8 cellular contexts compared by ENCODE assay signal in the genomic region with DNA sequence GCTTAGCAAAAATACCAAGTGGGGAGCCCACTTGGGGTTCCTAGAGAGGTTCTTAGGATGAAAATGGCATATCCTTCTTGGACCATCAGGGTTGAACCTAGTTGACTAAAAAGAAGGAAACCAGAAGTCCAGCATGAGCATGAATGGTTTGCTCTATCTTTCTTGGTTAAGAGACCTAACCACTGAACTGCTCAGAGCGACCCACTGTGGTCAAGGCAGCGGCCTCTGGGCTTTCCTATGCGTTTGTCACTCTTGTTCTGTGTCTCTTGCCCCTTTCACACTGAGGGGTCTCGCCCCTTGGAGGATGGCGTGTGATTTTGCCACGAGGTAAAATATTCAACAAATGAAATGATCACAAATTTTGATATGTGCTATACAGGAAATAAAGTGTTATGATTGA. TPM values are rescaled to one million over a fixed set of nuclear protein-coding genes. Genes with fewer than 3 reads are reported as not detected.
DNase-seq lines count a peak whose midpoint lies in the region; ATAC-seq, FAIRE-seq and TF ChIP-seq lines count a peak whose summit lies in the region.

No MANE protein-coding gene starts in this region.

- peak in 1 of 5 donors; percentile 34 for DNase-seq in heart left ventricle
- DNase-seq in Right ventricle myocardium inferior (ENCODE audit: missing footprints), result no peak
- DNase-seq in ascending aorta (ENCODE audit: low spot score in 2 of 2), result no peak
- no peak for DNase-seq in lung (ENCODE audit: low spot score)
- no peak for DNase-seq in upper lobe of right lung
- DNase-seq in pancreas, result no peak
- no peak for DNase-seq in DMS153 (lab: John Stamatoyannopoulos, UW)
- DNase-seq in HuH-7 (ENCODE audit: low spot score), result no peak

- peaks cover 6 to 53% (median 35%) of the 10 kb centered on the region in 12 donors for H3K4me1 ChIP-seq in heart left ventricle
- H3K4me1 ChIP-seq in ascending aorta, result peaks cover 14 to 28% of the 10 kb centered on the region in 2 donors
- peaks cover 10 to 15% of the 10 kb centered on the region in 2 donors for H3K4me1 ChIP-seq in lung (ENCODE audit: control insufficient read depth in 2 of 2, insufficient read depth in 2 of 2, low read length in 2 of 2)
- H3K4me1 ChIP-seq in upper lobe of right lung, result peaks cover 39% of the 10 kb centered on the region
- peaks cover 0 to 28% (median 18%) of the 10 kb centered on the region in 3 donors for H3K4me1 ChIP-seq in pancreas

- TF ChIP-seq CTCF in heart left ventricle (IDR thresholded peaks at IDR 0.05) (no peak), ascending aorta (IDR thresholded peaks at IDR 0.05) (no peak), lung (IDR thresholded peaks at IDR 0.05; ENCODE audit: control extremely low read depth, extremely low read depth) (no peak), upper lobe of right lung (IDR thresholded peaks at IDR 0.05) (no peak), pancreas (IDR thresholded peaks at IDR 0.05) (no peak)

- TF ChIP-seq POLR2A in heart left ventricle (IDR thresholded peaks at IDR 0.05), result no peak

- H3K27me3 ChIP-seq in heart left ventricle (no peaks in the 10 kb centered on the region), ascending aorta (no peaks in the 10 kb centered on the region), lung (ENCODE audit: control insufficient read depth, insufficient read depth) (no peaks in the 10 kb centered on the region), upper lobe of right lung (no peaks in the 10 kb centered on the region), pancreas (no peaks in the 10 kb centered on the region)

- H3K27ac ChIP-seq in heart left ventricle (peak overlapping the region in 11 of 12 donors; percentile 43 to 99 (median 95)), ascending aorta (peak overlapping the region; percentile 96 to 97), lung (ENCODE audit: low read depth in 1 of 2, low read length in 1 of 2) (peak overlapping the region; percentile 69 to 76), upper lobe of right lung (peak overlapping the region; percentile 94), pancreas (peak overlapping the region in 2 of 4 donors; percentile 90 to 98)

- no peak for ATAC-seq in heart left ventricle
- ATAC-seq in Right ventricle myocardium inferior, result no peak
- ATAC-seq in lung (ENCODE audit: insufficient read depth, low FRiP score), result no peak
- ATAC-seq in upper lobe of right lung, result no peak
- no peak for ATAC-seq in pancreas

- H3K4me3 ChIP-seq in heart left ventricle, result peak overlapping the region in 9 of 12 donors; percentile 61 to 96 (median 87)
- peak overlapping the region; percentile 69 to 81 for H3K4me3 ChIP-seq in ascending aorta
- H3K4me3 ChIP-seq in lung, result no peak overlapping the region
- peak overlapping the region; percentile 75 for H3K4me3 ChIP-seq in upper lobe of right lung
- peak overlapping the region in 1 of 4 donors; percentile 88 for H3K4me3 ChIP-seq in pancreas

- no peak for FAIRE-seq in pancreas (lab: Jason Lieb, UNC)

- H3K36me3 ChIP-seq in heart left ventricle, result no peaks in the 10 kb centered on the region
- no peaks in the 10 kb centered on the region for H3K36me3 ChIP-seq in ascending aorta
- no peaks in the 10 kb centered on the region for H3K36me3 ChIP-seq in lung (ENCODE audit: control insufficient read depth in 2 of 2, insufficient read depth in 2 of 2, low read length in 2 of 2)
- H3K36me3 ChIP-seq in upper lobe of right lung, result no peaks in the 10 kb centered on the region
- H3K36me3 ChIP-seq in pancreas, result no peaks in the 10 kb centered on the region

- intact Hi-C loops in heart left ventricle (cut with DNase I), result loop anchor here in 1 of 10 donors (10.0 kb wide), 1 partner anchor 184 kb away; a partner anchor contains a TSS
- intact Hi-C loops in Right ventricle myocardium inferior (cut with DNase I), result no loop called here
- intact Hi-C loops in ascending aorta (cut with DNase I), result loop anchor here (1.0 kb wide), 1 partner anchor 20 kb away; a partner anchor contains a TSS
- intact Hi-C loops in upper lobe of right lung (cut with DNase I), result no loop called here
- intact Hi-C loops in pancreas (cut with DNase I), result no loop called here

- H3K9me3 ChIP-seq in heart left ventricle (no peaks in the 10 kb centered on the region), ascending aorta (no peaks in the 10 kb centered on the region), lung (ENCODE audit: control insufficient read depth in 2 of 2, insufficient read depth in 1 of 2, low read length in 1 of 2) (no peaks in the 10 kb centered on the region), upper lobe of right lung (no peaks in the 10 kb centered on the region), pancreas (no peaks in the 10 kb centered on the region)

- WGBS in heart left ventricle, 4 donors, result 32 to 47% (median 43%) methylated on average over 6 of the region's 6 CpGs
- WGBS in lung, 2 donors, result 36 to 47% methylated on average over 6 of the region's 6 CpGs
- 38 to 41% methylated on average over 6 of the region's 6 CpGs for WGBS in pancreas, 2 donors

RNA-seq across cellular contexts. Expression of a gene that starts 0.5 kb away (rescaled TPM):
- total RNA-seq in heart left ventricle (10 to 100 TPM in 3 of 9 donors, 1 to 10 TPM in 6; 6.1 to 13.5 (median 8.1) TPM), Right ventricle myocardium inferior (9.2 TPM), ascending aorta (29.5 TPM), lung (10 to 100 TPM in 1 of 2 donors, 1 to 10 TPM in 1; 5.3 to 10.8 TPM), upper lobe of right lung (7.8 TPM), pancreas (10 to 100 TPM in 1 of 6 donors, 1 to 10 TPM in 5; 4.9 to 10.4 (median 6.9) TPM)
- polyA plus RNA-seq in heart left ventricle (10 to 100 TPM in 1 of 2 donors, 1 to 10 TPM in 1; 5.1 to 12.9 TPM), lung (10 to 100 TPM in 1 of 2 donors, 1 to 10 TPM in 1; 5.6 to 10.5 TPM), pancreas (1 to 10 TPM; 4.5 to 6.1 TPM)

RNA-seq across cellular contexts. Expression of a gene that starts 14.3 kb away (rescaled TPM):
- total RNA-seq in heart left ventricle (10 to 100 TPM in 3 of 9 donors, 1 to 10 TPM in 6; 5.3 to 16.4 (median 8.4) TPM), Right ventricle myocardium inferior (6.7 TPM), ascending aorta (1.6 TPM), lung (10 to 100 TPM; 24.4 to 33.1 TPM), upper lobe of right lung (9.3 TPM), pancreas (10 to 100 TPM in 1 of 6 donors, 1 to 10 TPM in 5; 5.2 to 10.2 (median 6.3) TPM)
- polyA plus RNA-seq in heart left ventricle (1 to 10 TPM; 3.8 to 8.9 TPM), lung (10 to 100 TPM; 13.2 to 19.0 TPM), pancreas (10 to 100 TPM in 1 of 2 donors, 1 to 10 TPM in 1; 5.7 to 11.1 TPM)

RNA-seq across cellular contexts. Expression of a gene that starts 19.9 kb away (rescaled TPM):
- total RNA-seq in heart left ventricle (10 to 100 TPM in 1 of 9 donors, 1 to 10 TPM in 1, under 1 TPM in 3, not detected in 4; 0.23 to 10.3 (median 0.81) TPM), Right ventricle myocardium inferior (1.2 TPM), ascending aorta (not detected), lung (1 to 10 TPM; 2.1 to 3.9 TPM), upper lobe of right lung (1.4 TPM), pancreas (1 to 10 TPM in 1 of 6 donors, under 1 TPM in 2, not detected in 3; 0.47 to 2.0 (median 0.95) TPM)
- polyA plus RNA-seq in heart left ventricle (under 1 TPM in 1 of 2 donors, not detected in 1; 0.47 TPM), lung (1 to 10 TPM; 3.6 to 5.7 TPM), pancreas (under 1 TPM; 0.40 to 0.72 TPM)

RNA-seq across cellular contexts. Expression of a gene that starts 27.8 kb away (rescaled TPM):
- 10 to 100 TPM; 21.5 to 67.2 (median 51.1) TPM for total RNA-seq in heart left ventricle
- polyA plus RNA-seq in heart left ventricle, result 10 to 100 TPM; 49.0 to 50.6 TPM
- total RNA-seq in Right ventricle myocardium inferior, result 56.6 TPM
- total RNA-seq in ascending aorta, result 28.3 TPM
- 10 to 100 TPM; 33.9 to 76.2 TPM for total RNA-seq in lung
- 10 to 100 TPM; 45.4 to 46.2 TPM for polyA plus RNA-seq in lung
- total RNA-seq in upper lobe of right lung, result 78.1 TPM
- total RNA-seq in pancreas, result 10 to 100 TPM; 19.5 to 35.7 (median 29.6) TPM
- polyA plus RNA-seq in pancreas, result 10 to 100 TPM; 29.8 to 82.0 TPM

RNA-seq across cellular contexts. Expression of a gene that starts 38.3 kb away (rescaled TPM):
- total RNA-seq in heart left ventricle, result 100 to 1,000 TPM in 3 of 9 donors, 10 to 100 TPM in 6; 40.2 to 132 (median 86.3) TPM
- polyA plus RNA-seq in heart left ventricle, result 100 to 1,000 TPM in 1 of 2 donors, 10 to 100 TPM in 1; 96.2 to 164 TPM
- total RNA-seq in Right ventricle myocardium inferior, result 124 TPM
- total RNA-seq in ascending aorta, result 178 TPM
- total RNA-seq in lung, result 100 to 1,000 TPM; 132 to 238 TPM
- polyA plus RNA-seq in lung, result 100 to 1,000 TPM in 1 of 2 donors, 10 to 100 TPM in 1; 93.5 to 126 TPM
- total RNA-seq in upper lobe of right lung, result 350 TPM
- 100 to 1,000 TPM in 2 of 6 donors, 10 to 100 TPM in 4; 17.5 to 105 (median 67.6) TPM for total RNA-seq in pancreas
- 100 to 1,000 TPM; 107 to 158 TPM for polyA plus RNA-seq in pancreas
